Comparison of ENCODE assay signal across 13 cellular contexts in genomic region chr17:37146578-37147119, GRCh38.
DNase-seq lines count a peak whose midpoint lies in the region; ATAC-seq lines count a peak whose summit lies in the region.
"Had no signal": no experiment of that assay in that cellular context is flagged by ENCODE, and none has a peak within 500 bp of the region (broad histone marks: within the 10 kb centered on the region; RNA-seq: fewer than 3 reads in every experiment).

No MANE protein-coding gene starts in this region.

- H3K14ac ChIP-seq in mesenchymal stem cell (ENCODE audit: low read length in 2 of 2) = no peak overlapping the region

- H3K27me3 ChIP-seq in CD4-positive, CD25-positive, alpha-beta regulatory T cell (ENCODE audit: control insufficient read depth, insufficient read depth, low read length) = no peaks in the 10 kb centered on the region
- H3K27me3 ChIP-seq in mesenchymal stem cell (ENCODE audit: control insufficient read depth in 1 of 2, insufficient read depth in 1 of 2, low read length in 2 of 2) = no peaks in the 10 kb centered on the region
- H3K27me3 ChIP-seq: dorsolateral prefrontal cortex had no signal

- peak overlapping the region; percentile 55 for H3K4me3 ChIP-seq in CD4-positive, CD25-positive, alpha-beta regulatory T cell (ENCODE audit: low read depth, low read length)
- no peak overlapping the region for H3K4me3 ChIP-seq in mesenchymal stem cell (ENCODE audit: insufficient read depth in 1 of 2, low read depth in 1 of 2, low read length in 2 of 2)

- peak overlapping the region in 1 of 3 donors; percentile 24 for H3K27ac Mint-ChIP-seq in CD4-positive, CD25-positive, alpha-beta regulatory T cell
- H3K27ac Mint-ChIP-seq in T-cell = no peak overlapping the region
- no peak overlapping the region for H3K27ac Mint-ChIP-seq in effector memory CD8-positive, alpha-beta T cell

- H3K18ac ChIP-seq in mesenchymal stem cell (ENCODE audit: low read depth in 1 of 2, low read length in 2 of 2) = no peak overlapping the region

- peak in 1 of 3 donors; percentile 28 for DNase-seq in CD4-positive, CD25-positive, alpha-beta regulatory T cell
- DNase-seq in T-cell (no peak), mesenchymal stem cell (no peak)
- no peak for DNase-seq in NK-92 treated with Interleukin-12 subunit alpha and Interleukin-12 subunit beta, amount 100 ng/mL, for 24 hours (lab: John Stamatoyannopoulos, UW)
- no peak for DNase-seq in stimulated activated CD4-positive, alpha-beta T cell treated with anti-CD3 and anti-CD28 coated beads, Interleukin-4, amount 100 ng/mL, for 4 hours
- no peak for DNase-seq in effector memory CD8-positive, alpha-beta T cell
- DNase-seq: activated T-cell treated with anti-CD3 and anti-CD28 coated beads, Interleukin-2, amount 50 U/mL, for 1 hour; dorsolateral prefrontal cortex; HCEC 1CT; hippocampal formation; SIG-M5 had no signal

- CTCF ChIA-PET in T-cell (lab: Charles Lee) = no interaction called here

- peaks cover 22% of the 10 kb centered on the region for H3K36me3 Mint-ChIP-seq in CD4-positive, CD25-positive, alpha-beta regulatory T cell
- peaks cover 47% of the 10 kb centered on the region for H3K36me3 Mint-ChIP-seq in T-cell
- H3K36me3 Mint-ChIP-seq in effector memory CD8-positive, alpha-beta T cell (ENCODE audit: insufficient read depth) = peaks cover 5% of the 10 kb centered on the region

- H2BK15ac ChIP-seq in mesenchymal stem cell (ENCODE audit: low read depth, poor library complexity, severe bottlenecking) = peak overlapping the region; percentile 20

- no peak overlapping the region for H2BK5ac ChIP-seq in mesenchymal stem cell (ENCODE audit: low read depth, low read length, poor library complexity, severe bottlenecking)

- peaks cover 13 to 17% (median 14%) of the 10 kb centered on the region in 4 donors for H3K4me1 Mint-ChIP-seq in CD4-positive, CD25-positive, alpha-beta regulatory T cell
- peaks cover 7 to 12% (median 10%) of the 10 kb centered on the region in 3 donors for H3K4me1 Mint-ChIP-seq in T-cell
- H3K4me1 Mint-ChIP-seq in effector memory CD8-positive, alpha-beta T cell (ENCODE audit: low read depth in 2 of 2) = no peaks in the 10 kb centered on the region

- peak overlapping the region in 3 of 4 donors; percentile 7 to 87 (median 70) for H3K4me3 Mint-ChIP-seq in CD4-positive, CD25-positive, alpha-beta regulatory T cell
- peak overlapping the region in 2 of 3 donors; percentile 41 to 46 for H3K4me3 Mint-ChIP-seq in T-cell
- H3K4me3 Mint-ChIP-seq in effector memory CD8-positive, alpha-beta T cell = no peak overlapping the region

- H3K9ac ChIP-seq in mesenchymal stem cell (ENCODE audit: low read length) = no peak overlapping the region

- no peak overlapping the region for H2AK5ac ChIP-seq in mesenchymal stem cell (ENCODE audit: low read length, severe bottlenecking)

- H4K91ac ChIP-seq in mesenchymal stem cell (ENCODE audit: low read length) = no peak overlapping the region

- H2BK120ac ChIP-seq in mesenchymal stem cell (ENCODE audit: low read depth, low read length) = no peak overlapping the region

- H2AFZ ChIP-seq in mesenchymal stem cell (ENCODE audit: low read depth, low read length) = no peak overlapping the region

- no peaks in the 10 kb centered on the region for H3K27me3 Mint-ChIP-seq in CD4-positive, CD25-positive, alpha-beta regulatory T cell
- no peaks in the 10 kb centered on the region for H3K27me3 Mint-ChIP-seq in T-cell
- H3K27me3 Mint-ChIP-seq in effector memory CD8-positive, alpha-beta T cell = no peaks in the 10 kb centered on the region

- H3K9me3 ChIP-seq in CD4-positive, CD25-positive, alpha-beta regulatory T cell (ENCODE audit: control insufficient read depth in 2 of 2, low read length in 2 of 2) = no peaks in the 10 kb centered on the region
- H3K9me3 ChIP-seq in mesenchymal stem cell (ENCODE audit: control insufficient read depth, low read length) = no peaks in the 10 kb centered on the region

- no peak overlapping the region for H2BK12ac ChIP-seq in mesenchymal stem cell (ENCODE audit: low read length in 2 of 2)

- ATAC-seq in CD4-positive, CD25-positive, alpha-beta regulatory T cell (ENCODE audit: low read depth in 2 of 2) = no peak
- ATAC-seq in HG03135 (IDR thresholded peaks at IDR 0.05; ENCODE audit: unreplicated experiment) = peak; percentile 19
- ATAC-seq in T-cell (replicated peaks in 1 of 4) = peak in 1 of 4 experiments; percentile 36
- no peak for ATAC-seq in effector memory CD8-positive, alpha-beta T cell (replicated peaks)

- peaks cover 0 to 1% (median 0%) of the 10 kb centered on the region in 7 donors for H3K9me3 Mint-ChIP-seq in CD4-positive, CD25-positive, alpha-beta regulatory T cell
- H3K9me3 Mint-ChIP-seq in T-cell = no peaks in the 10 kb centered on the region
- no peaks in the 10 kb centered on the region for H3K9me3 Mint-ChIP-seq in effector memory CD8-positive, alpha-beta T cell
- H3K9me3 Mint-ChIP-seq: activated naive CD4-positive, alpha-beta T cell treated with anti-CD3 and anti-CD28 coated beads, Interleukin-2, amount 50 U/mL, for 72 hours had no signal

- H3K4me1 ChIP-seq in CD4-positive, CD25-positive, alpha-beta regulatory T cell (ENCODE audit: control insufficient read depth, insufficient read depth, low read length, poor library complexity, severe bottlenecking) = no peaks in the 10 kb centered on the region
- no peaks in the 10 kb centered on the region for H3K4me1 ChIP-seq in mesenchymal stem cell (ENCODE audit: control insufficient read depth, insufficient read depth, low read depth, low read length)

- H3K4ac ChIP-seq in mesenchymal stem cell (ENCODE audit: low read depth in 1 of 2, low read length in 2 of 2) = no peak overlapping the region

- peaks cover 3% of the 10 kb centered on the region for H3K36me3 ChIP-seq in CD4-positive, CD25-positive, alpha-beta regulatory T cell (ENCODE audit: control insufficient read depth, insufficient read depth, low read length)
- H3K36me3 ChIP-seq in mesenchymal stem cell (ENCODE audit: control insufficient read depth in 1 of 2, insufficient read depth in 2 of 2, low read depth in 1 of 2, low read length in 2 of 2) = peaks cover 7 to 75% of the 10 kb centered on the region in 2 experiments

- H3K79me1 ChIP-seq in mesenchymal stem cell (replicated peaks; ENCODE audit: low read length, poor library complexity, severe bottlenecking) = peaks cover 2% of the 10 kb centered on the region

- H3K23ac ChIP-seq in mesenchymal stem cell (ENCODE audit: low read length in 2 of 2) = no peak overlapping the region

- WGBS in mesenchymal stem cell = 92% methylated on average over 6 of the region's 7 CpGs

- POLR2A ChIA-PET in T-cell (lab: Charles Lee) = no interaction called here

- H3K27ac ChIP-seq in CD4-positive, CD25-positive, alpha-beta regulatory T cell (ENCODE audit: insufficient read depth, low read length, poor library complexity, severe bottlenecking) = no peak overlapping the region
- no peak overlapping the region for H3K27ac ChIP-seq in mesenchymal stem cell (ENCODE audit: low read length, poor library complexity, severe bottlenecking)

- H4K8ac ChIP-seq in mesenchymal stem cell (ENCODE audit: low read length) = no peak overlapping the region

- H3K4me2 ChIP-seq in mesenchymal stem cell (ENCODE audit: low read length, poor library complexity, severe bottlenecking) = no peak overlapping the region

Comparison
In these comparisons a context has a peak if more than half of its experiments do, and no peak if none do; other contexts are left out.
1. H3K4me3 Mint-ChIP-seq: peak in CD4-positive, CD25-positive, alpha-beta regulatory T cell (3 of 4) and T-cell (2 of 3); none in effector memory CD8-positive, alpha-beta T cell (0 of 2).